ENCODE assay signal across 10 cellular contexts in genomic region chr19:11164879-11165406, GRCh38. TPM values are rescaled to one million over a fixed set of nuclear protein-coding genes. Genes with fewer than 3 reads are reported as not detected.
DNase-seq lines count a peak whose midpoint lies in the region; ATAC-seq and TF ChIP-seq lines count a peak whose summit lies in the region.
"Had no signal": no experiment of that assay in that cellular context is flagged by ENCODE, and none has a peak within 500 bp of the region (broad histone marks: within the 10 kb centered on the region; RNA-seq: fewer than 3 reads in every experiment).

No MANE protein-coding gene starts in this region.

- TF ChIP-seq POLR2A in prostate gland (IDR thresholded peaks at IDR 0.05) = no peak

- no peaks in the 10 kb centered on the region for H3K9me3 ChIP-seq in prostate gland

- peak; percentile 77 for ATAC-seq in left ventricle myocardium superior
- no peak for ATAC-seq in GM21528 (IDR thresholded peaks at IDR 0.05; ENCODE audit: low FRiP score, unreplicated experiment)
- ATAC-seq in HG03097 (IDR thresholded peaks at IDR 0.05; ENCODE audit: low FRiP score, unreplicated experiment) = no peak
- no peak for ATAC-seq in GM21381 (IDR thresholded peaks at IDR 0.05; ENCODE audit: unreplicated experiment)
- ATAC-seq in activated CD4-positive, CD25-positive, alpha-beta regulatory T cell treated with anti-CD3 and anti-CD28 coated beads, Interleukin-2, amount 50 U/mL, for 24 hours = no peak

- no peak overlapping the region for H3K4me3 ChIP-seq in AG09309 (ENCODE audit: control insufficient read depth, low read depth, low read length)
- no peak overlapping the region for H3K4me3 ChIP-seq in prostate gland

- WGBS in prostate gland = 39% methylated on average over 17 of the region's 17 CpGs

- TF ChIP-seq CTCF in AG09309 (IDR thresholded peaks at IDR 0.05; ENCODE audit: control insufficient read depth, insufficient read depth, low read depth, low read length, missing control alignments) (no peak), prostate gland (IDR thresholded peaks at IDR 0.05) (no peak)

- H3K4me1 ChIP-seq in prostate gland (replicated peaks) = no peaks in the 10 kb centered on the region

- intact Hi-C loops in left ventricle myocardium superior (cut with micrococcal nuclease) = no loop called here
- intact Hi-C loops in prostate gland (cut with DNase I) = loop anchor here (2.0 kb wide), 1 partner anchor 22 kb away; no protein-coding TSS in a partner anchor

- H3K27me3 ChIP-seq in prostate gland (replicated peaks; ENCODE audit: insufficient read depth) = no peaks in the 10 kb centered on the region

- H3K27ac ChIP-seq in caudate nucleus (ENCODE audit: low read depth, low read length) = peak overlapping the region; percentile 70
- H3K27ac ChIP-seq in prostate gland = peak overlapping the region; percentile 72 to 78

- DNase-seq in AG09309 (ENCODE audit: low read depth) (peak; percentile 88), caudate nucleus (lab: John Stamatoyannopoulos, UW) (peak in 46 of 61 donors; percentile 3 to 71 (median 31)), left ventricle myocardium superior (peak; percentile 88), prostate gland (ENCODE audit: low spot score) (peak; percentile 19)
- DNase-seq: HCEC 1CT; stimulated activated CD4-positive, alpha-beta T cell treated with anti-CD3 and anti-CD28 coated beads, Interleukin-2, amount 100 ng/mL, for 48 hours had no signal

- H3K36me3 ChIP-seq in prostate gland = peaks cover 1 to 4% of the 10 kb centered on the region in 2 donors

RNA-seq across cellular contexts. Expression of gene SPC24, which starts 9.4 kb away (rescaled TPM):
- total RNA-seq in left ventricle myocardium superior = 8.1 TPM
- 1 to 10 TPM in 1 of 2 donors, under 1 TPM in 1; 0.73 to 5.0 TPM for total RNA-seq in prostate gland

RNA-seq across cellular contexts. Expression of gene KANK2, which starts 32.4 kb away (rescaled TPM):
- total RNA-seq in left ventricle myocardium superior (471 TPM), prostate gland (100 to 1,000 TPM; 150 to 370 TPM)

Comparison
In these comparisons a context has a peak if more than half of its experiments do, and no peak if none do; other contexts are left out.
1. DNase-seq: peak in every context shown above with its lines; median percentile 88 in AG09309; 88 in left ventricle myocardium superior; 31 in caudate nucleus; 19 in prostate gland.